Comparison of ENCODE assay signal across 8 cellular contexts in genomic region chr20:1326031-1326930, GRCh38. TPM values are rescaled to one million over a fixed set of nuclear protein-coding genes. Genes with fewer than 3 reads are reported as not detected.
DNase-seq lines count a peak whose midpoint lies in the region; ATAC-seq and TF ChIP-seq lines count a peak whose summit lies in the region.

No MANE protein-coding gene starts in this region.

- H3K9ac ChIP-seq in ES-I3 (ENCODE audit: low read depth, low read length) (peak overlapping the region; percentile 99), SK-N-MC (ENCODE audit: insufficient read length) (peak overlapping the region; percentile 99)

- intact Hi-C loops in sciatic nerve (cut with DNase I), result loop anchor here (5.0 kb wide), 1 partner anchor 66 kb away; the partner anchor contains the start of gene FKBP1A

- H3K27ac ChIP-seq in SK-N-MC (no peak overlapping the region), cardiac muscle cell (peak overlapping the region; percentile 98)

- DNase-seq in SK-N-MC (ENCODE audit: low read depth, low spot score), result no peak
- peak in 1 of 2 donors; percentile 68 for DNase-seq in cardiac muscle cell (ENCODE audit: low read depth in 1 of 2, low spot score in 1 of 2)
- DNase-seq in sciatic nerve (ENCODE audit: low spot score), result peak; percentile 62
- DNase-seq in EL, result no peak
- no peak for DNase-seq in NCI-H345 (lab: John Stamatoyannopoulos, UW)
- DNase-seq in 8988T, result no peak

- peak; percentile 23 for ATAC-seq in sciatic nerve
- no peak for ATAC-seq in HG02678 (IDR thresholded peaks at IDR 0.05; ENCODE audit: unreplicated experiment)

- H3K36me3 ChIP-seq in ES-I3 (ENCODE audit: insufficient read depth, low read length) (no peaks in the 10 kb centered on the region), SK-N-MC (ENCODE audit: insufficient read depth, low read length) (no peaks in the 10 kb centered on the region), cardiac muscle cell (no peaks in the 10 kb centered on the region)

- H3K9me3 ChIP-seq in ES-I3 (ENCODE audit: control insufficient read depth, insufficient read depth, low read length) (no peaks in the 10 kb centered on the region), SK-N-MC (ENCODE audit: low read depth, low read length) (no peaks in the 10 kb centered on the region), cardiac muscle cell (ENCODE audit: low read depth) (no peaks in the 10 kb centered on the region)

- peaks cover 7% of the 10 kb centered on the region for H3K4me1 ChIP-seq in ES-I3 (ENCODE audit: insufficient read depth, low read length)
- no peaks in the 10 kb centered on the region for H3K4me1 ChIP-seq in cardiac muscle cell (ENCODE audit: low read depth)

- TF ChIP-seq CTCF in cardiac muscle cell (IDR thresholded peaks at IDR 0.05; ENCODE audit: low read depth, low read length), result no peak

- H3K27me3 ChIP-seq in cardiac muscle cell, result no peaks in the 10 kb centered on the region

- peak overlapping the region; percentile 87 for H3K4me3 ChIP-seq in SK-N-MC
- peak overlapping the region; percentile 66 for H3K4me3 ChIP-seq in cardiac muscle cell

RNA-seq across cellular contexts. Expression of gene SDCBP2, which starts 2.7 kb away (rescaled TPM):
- 8.0 and 9.4 TPM in 2 replicates for total RNA-seq in cardiac muscle cell
- polyA plus RNA-seq in cardiac muscle cell, result 6.2 and 8.9 TPM in 2 replicates
- 5.9 TPM for total RNA-seq in sciatic nerve
